Comparison of ENCODE assay signal across 8 cellular contexts in genomic region chr5:10724799-10725507, GRCh38. TPM values are rescaled to one million over a fixed set of nuclear protein-coding genes. Genes with fewer than 3 reads are reported as not detected.
DNase-seq lines count a peak whose midpoint lies in the region; ATAC-seq lines count a peak whose summit lies in the region.

No MANE protein-coding gene starts in this region.

- no peaks in the 10 kb centered on the region for H3K9me3 ChIP-seq in mesodermal cell (ENCODE audit: control insufficient read depth, low read length)

- no peak for ATAC-seq in HG02885 (IDR thresholded peaks at IDR 0.05; ENCODE audit: poor library complexity, unreplicated experiment)
- ATAC-seq in stimulated activated naive CD8-positive, alpha-beta T cell treated with anti-CD3 and anti-CD28 coated beads, Interleukin-15, amount 100 ng/mL, for 72 hours: no peak
- ATAC-seq in HG03097 (IDR thresholded peaks at IDR 0.05; ENCODE audit: low FRiP score, unreplicated experiment): no peak

- H3K4me3 ChIP-seq in mesodermal cell (ENCODE audit: extremely low read depth, insufficient read depth, low read length, poor library complexity, severe bottlenecking): no peak overlapping the region

- H3K9me3 Mint-ChIP-seq in stimulated activated naive CD8-positive, alpha-beta T cell treated with anti-CD3 and anti-CD28 coated beads, Interleukin-15, amount 100 ng/mL, for 72 hours: no peaks in the 10 kb centered on the region

- peaks cover 77% of the 10 kb centered on the region for H3K36me3 ChIP-seq in mesodermal cell (ENCODE audit: control insufficient read depth, insufficient read depth, low read length)

- no peak overlapping the region for H3K4me3 Mint-ChIP-seq in stimulated activated naive CD8-positive, alpha-beta T cell treated with anti-CD3 and anti-CD28 coated beads, Interleukin-15, amount 100 ng/mL, for 72 hours

- H3K27ac ChIP-seq in mesodermal cell (ENCODE audit: low read depth, low read length, severe bottlenecking): peak overlapping the region; percentile 89

- H3K4me1 Mint-ChIP-seq in stimulated activated naive CD8-positive, alpha-beta T cell treated with anti-CD3 and anti-CD28 coated beads, Interleukin-15, amount 100 ng/mL, for 72 hours: peaks cover 27% of the 10 kb centered on the region

- H3K27ac Mint-ChIP-seq in stimulated activated naive CD8-positive, alpha-beta T cell treated with anti-CD3 and anti-CD28 coated beads, Interleukin-15, amount 100 ng/mL, for 72 hours: no peak overlapping the region

- H3K4me1 ChIP-seq in mesodermal cell (ENCODE audit: control insufficient read depth, insufficient read depth, low read length, poor library complexity, severe bottlenecking): peaks cover 29% of the 10 kb centered on the region

- H3K27me3 Mint-ChIP-seq in stimulated activated naive CD8-positive, alpha-beta T cell treated with anti-CD3 and anti-CD28 coated beads, Interleukin-15, amount 100 ng/mL, for 72 hours: no peaks in the 10 kb centered on the region

- WGBS in mesodermal cell (ENCODE audit: insufficient coverage in 2 of 2), 2 experiments: 93 to 98% methylated on average over 9 to 12 of the region's 16 CpGs

- peak; percentile 80 for DNase-seq in AG08395 (ENCODE audit: low spot score)
- peak; percentile 71 for DNase-seq in NCI-H2171 treated with DMSO at 0.1 percent for 48 hours (lab: John Stamatoyannopoulos, UW)
- peak; percentile 75 for DNase-seq in dedifferentiated amniotic fluid mesenchymal stem cell (ENCODE audit: extremely low spot score)
- no peak for DNase-seq in stimulated activated naive CD8-positive, alpha-beta T cell treated with anti-CD3 and anti-CD28 coated beads, Interleukin-15, amount 100 ng/mL, for 72 hours
- no peak for DNase-seq in NCI-H1436 (lab: John Stamatoyannopoulos, UW)

RNA-seq across cellular contexts. Expression of gene DAP, which starts 36.1 kb away (rescaled TPM):
- polyA plus RNA-seq in mesodermal cell (2013, experiment 1 of 2): 133 TPM
- polyA plus RNA-seq in mesodermal cell (2013, experiment 2 of 2): 122 TPM

Comparison
In these comparisons a context has a peak if more than half of its experiments do, and no peak if none do; other contexts are left out.
1. DNase-seq: peak in AG08395 (single experiment), NCI-H2171 treated with DMSO at 0.1 percent for 48 hours (single experiment) and dedifferentiated amniotic fluid mesenchymal stem cell (single experiment); none in stimulated activated naive CD8-positive, alpha-beta T cell treated with anti-CD3 and anti-CD28 coated beads, Interleukin-15, amount 100 ng/mL, for 72 hours (0 of 2) and NCI-H1436 (single experiment).